ENCODE assay signal across 20 cellular contexts in the genomic region with DNA sequence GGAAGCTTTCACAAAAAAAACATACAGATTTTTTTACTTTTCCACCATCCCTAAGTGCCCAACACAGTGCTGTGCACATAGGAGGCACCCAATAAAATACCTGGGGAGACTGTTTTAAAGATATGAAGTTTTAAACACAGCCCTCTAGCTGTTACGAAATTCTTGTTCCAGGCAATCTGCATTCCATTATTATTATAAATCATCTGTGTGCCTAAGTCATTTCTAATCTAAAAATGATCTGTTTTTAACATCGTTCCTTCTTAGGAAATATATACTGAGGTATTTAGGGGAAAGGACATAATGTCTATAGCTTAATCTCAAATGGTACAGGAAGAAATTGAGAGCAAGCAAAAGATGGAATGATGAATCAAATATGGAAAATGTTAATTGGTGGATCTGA. TPM values are rescaled to one million over a fixed set of nuclear protein-coding genes. Genes with fewer than 3 reads are reported as not detected.
DNase-seq lines count a peak whose midpoint lies in the region; ATAC-seq and TF ChIP-seq lines count a peak whose summit lies in the region.
"Had no signal": no experiment of that assay in that cellular context is flagged by ENCODE, and none has a peak within 500 bp of the region (broad histone marks: within the 10 kb centered on the region; RNA-seq: fewer than 3 reads in every experiment).

No MANE protein-coding gene starts in this region.

- H3K36me3 Mint-ChIP-seq in CD8-positive, alpha-beta memory T cell: peaks cover 23 to 90% (median 31%) of the 10 kb centered on the region in 3 donors
- peaks cover 17% of the 10 kb centered on the region for H3K36me3 Mint-ChIP-seq in T-helper 17 cell (ENCODE audit: low read depth)

- H3K27ac Mint-ChIP-seq in CD8-positive, alpha-beta memory T cell: peak overlapping the region in 5 of 8 donors; percentile 3 to 76 (median 36)
- peak overlapping the region; percentile 6 for H3K27ac Mint-ChIP-seq in T-helper 17 cell
- H3K27ac Mint-ChIP-seq: H9 had no signal

- no peaks in the 10 kb centered on the region for H3K9me3 Mint-ChIP-seq in CD8-positive, alpha-beta memory T cell

- H2AFZ ChIP-seq in ACC112 (ENCODE audit: low read length, unreplicated experiment): no peak overlapping the region

- DNase-seq in CD8-positive, alpha-beta memory T cell: no peak
- DNase-seq in T-helper 17 cell (no peak), fibroblast of pulmonary artery (ENCODE audit: low read depth) (peak; percentile 16), NCI-H2196 (lab: John Stamatoyannopoulos, UW; ENCODE audit: unreplicated experiment) (no peak)
- DNase-seq in activated effector memory CD4-positive, alpha-beta T cell treated with Interleukin-2 at 50 U/mL for 16 hours: no peak
- DNase-seq: BE2C; CD4-positive, alpha-beta memory T cell; H9; IMR-90; Karpas-422; MM.1S; NCI-H1092 treated with DMSO at 0.1 percent for 48 hours; NCI-H1694 treated with DMSO at 0.1 percent for 48 hours; NCI-H2107; NCI-H345; NCI-H526; RPMI8226; SIG-M5 had no signal

- peaks cover 69% of the 10 kb centered on the region for H3K36me3 ChIP-seq in ACC112 (ENCODE audit: insufficient read depth, low read length)
- peaks cover 46% of the 10 kb centered on the region for H3K36me3 ChIP-seq in CD8-positive, alpha-beta memory T cell (ENCODE audit: insufficient read depth, low read length)

- no peaks in the 10 kb centered on the region for H3K9me3 ChIP-seq in CD8-positive, alpha-beta memory T cell (ENCODE audit: low read length)
- no peaks in the 10 kb centered on the region for H3K9me3 ChIP-seq in T-helper 17 cell (ENCODE audit: control insufficient read depth, low read length, poor library complexity, severe bottlenecking)
- H3K9me3 ChIP-seq: BE2C had no signal

- H3K27me3 ChIP-seq in ACC112 (ENCODE audit: insufficient read depth, low read length): no peaks in the 10 kb centered on the region
- no peaks in the 10 kb centered on the region for H3K27me3 ChIP-seq in CD8-positive, alpha-beta memory T cell (ENCODE audit: insufficient read depth, low read length, poor library complexity, severe bottlenecking)
- H3K27me3 ChIP-seq: BE2C had no signal

- TF ChIP-seq CTCF in fibroblast of pulmonary artery (IDR thresholded peaks at IDR 0.05; ENCODE audit: low read length, missing control alignments): no peak

- CTCF ChIA-PET in CD8-positive, alpha-beta memory T cell (lab: Charles Lee): no interaction called here

- H3K4me3 ChIP-seq in ACC112 (ENCODE audit: low read depth, low read length) (no peak overlapping the region), fibroblast of pulmonary artery (replicated peaks; ENCODE audit: low read depth, low read length) (no peak overlapping the region)
- no peak overlapping the region for H3K4me3 ChIP-seq in CD8-positive, alpha-beta memory T cell (ENCODE audit: low read length)

- peaks cover 14% of the 10 kb centered on the region for H3K4me1 ChIP-seq in ACC112 (ENCODE audit: control insufficient read depth, insufficient read depth, low read length, unreplicated experiment)
- H3K4me1 ChIP-seq in CD8-positive, alpha-beta memory T cell (ENCODE audit: insufficient read depth, low read length): no peaks in the 10 kb centered on the region
- H3K4me1 ChIP-seq: BE2C had no signal

- peaks cover 2% of the 10 kb centered on the region for H3K79me2 ChIP-seq in ACC112 (ENCODE audit: control insufficient read depth, insufficient read depth, low read length, unreplicated experiment)

- POLR2A ChIA-PET in CD8-positive, alpha-beta memory T cell (lab: Charles Lee): interaction anchor here (1.8 kb wide), 1 partner anchor 33 kb away, joined by 4 read pairs; a partner anchor contains a TSS

- no peak overlapping the region for H3K4me3 Mint-ChIP-seq in CD8-positive, alpha-beta memory T cell
- H3K4me3 Mint-ChIP-seq in T-helper 17 cell: no peak overlapping the region
- H3K4me3 Mint-ChIP-seq: CD4-positive, alpha-beta memory T cell; H9 had no signal

- no peaks in the 10 kb centered on the region for H3K27me3 Mint-ChIP-seq in CD8-positive, alpha-beta memory T cell
- no peaks in the 10 kb centered on the region for H3K27me3 Mint-ChIP-seq in T-helper 17 cell
- H3K27me3 Mint-ChIP-seq: CD4-positive, alpha-beta memory T cell had no signal

- ATAC-seq in T-helper 17 cell (no peak), GM18511 (IDR thresholded peaks at IDR 0.05; ENCODE audit: unreplicated experiment) (no peak)

- peaks cover 7 to 28% (median 24%) of the 10 kb centered on the region in 3 donors for H3K4me1 Mint-ChIP-seq in CD8-positive, alpha-beta memory T cell
- peaks cover 13% of the 10 kb centered on the region for H3K4me1 Mint-ChIP-seq in T-helper 17 cell
- H3K4me1 Mint-ChIP-seq: H9 had no signal

- H3K27ac ChIP-seq in ACC112 (ENCODE audit: low read depth, low read length): peak overlapping the region; percentile 29; the same call in 1 of the 2 replicates
- H3K27ac ChIP-seq in CD8-positive, alpha-beta memory T cell (ENCODE audit: low read depth, low read length): no peak overlapping the region

RNA-seq across cellular contexts. Expression of a gene that starts 32.8 kb away (rescaled TPM):
- total RNA-seq in CD8-positive, alpha-beta memory T cell: 10 to 100 TPM; 33.4 to 35.6 TPM
- 55.1 TPM for polyA plus RNA-seq in CD8-positive, alpha-beta memory T cell
- 10 to 100 TPM; 66.9 to 87.2 TPM for total RNA-seq in T-helper 17 cell

RNA-seq across cellular contexts. Expression of a gene that starts 39.1 kb away (rescaled TPM):
- 10 to 100 TPM; 34.2 to 36.0 TPM for total RNA-seq in CD8-positive, alpha-beta memory T cell
- 26.1 TPM for polyA plus RNA-seq in CD8-positive, alpha-beta memory T cell
- 10 to 100 TPM; 55.6 to 60.2 TPM for total RNA-seq in T-helper 17 cell

RNA-seq across cellular contexts. Expression of a gene that starts 55.6 kb away (rescaled TPM):
- under 1 TPM; 0.27 to 0.33 TPM for total RNA-seq in CD8-positive, alpha-beta memory T cell
- polyA plus RNA-seq in CD8-positive, alpha-beta memory T cell: not detected
- total RNA-seq in T-helper 17 cell: under 1 TPM; 0.21 to 0.92 TPM
- total RNA-seq: IMR-90 had no signal
- polyA plus RNA-seq: CD4-positive, alpha-beta memory T cell; IMR-90 had no signal
